In genomic region chr16:66662445-66663194, GRCh38 we compare ENCODE assay signal across 8 cellular contexts. TPM values are rescaled to one million over a fixed set of nuclear protein-coding genes. Genes with fewer than 3 reads are reported as not detected.
A peak's percentile ranks its signal among the peaks of the same experiment; 100 is the strongest.
DNase-seq lines count a peak whose midpoint lies in the region; ATAC-seq and TF ChIP-seq lines count a peak whose summit lies in the region.

No MANE protein-coding gene starts in this region.

- H3K36me3 Mint-ChIP-seq in CD8-positive, alpha-beta T cell, result no peaks in the 10 kb centered on the region

- H3K4me1 ChIP-seq in CD8-positive, alpha-beta T cell (ENCODE audit: insufficient read depth, low read length), result no peaks in the 10 kb centered on the region

- H3K9me3 Mint-ChIP-seq in CD8-positive, alpha-beta T cell, result no peaks in the 10 kb centered on the region

- POLR2A ChIA-PET in RWPE1 (lab: Yijun Ruan, JAX; ENCODE audit: low non-redundant PET), result no interaction called here
- POLR2A ChIA-PET in CD8-positive, alpha-beta T cell (lab: Charles Lee), result no interaction called here

- H3K27ac ChIP-seq in RWPE1, result no peak overlapping the region
- H3K27ac ChIP-seq in CD8-positive, alpha-beta T cell (ENCODE audit: low read depth, low read length), result no peak overlapping the region

- no peak overlapping the region for H3K4me3 Mint-ChIP-seq in CD8-positive, alpha-beta T cell

- H3K9me3 ChIP-seq in CD8-positive, alpha-beta T cell (ENCODE audit: low read length), result no peaks in the 10 kb centered on the region

- CTCF ChIA-PET in RWPE1 (lab: Yijun Ruan, JAX), result interaction anchor here (0.5 to 4.0 kb wide), 7 partner anchors 11 to 154 kb away, joined by 3 to 26 read pairs (median 4); partner anchors contain the start of genes CMTM4 and DYNC1LI2
- CTCF ChIA-PET in CD8-positive, alpha-beta T cell (lab: Charles Lee), result interaction anchor here (1.1 to 3.9 kb wide), 4 partner anchors 12 to 205 kb away, joined by 3 to 35 read pairs (median 4); no protein-coding TSS in a partner anchor

- ATAC-seq in GM19395 (IDR thresholded peaks at IDR 0.05; ENCODE audit: unreplicated experiment) (no peak), GM21576 (IDR thresholded peaks at IDR 0.05; ENCODE audit: unreplicated experiment) (no peak)
- no peak for ATAC-seq in CD8-positive, alpha-beta T cell

- H3K27ac Mint-ChIP-seq in CD8-positive, alpha-beta T cell, result no peak overlapping the region

- no peaks in the 10 kb centered on the region for H3K36me3 ChIP-seq in CD8-positive, alpha-beta T cell (ENCODE audit: insufficient read depth, low read length)

- no peaks in the 10 kb centered on the region for H3K27me3 ChIP-seq in CD8-positive, alpha-beta T cell (ENCODE audit: insufficient read depth, low read length)

- H3K4me1 Mint-ChIP-seq in CD8-positive, alpha-beta T cell (ENCODE audit: low read depth), result peaks cover 2% of the 10 kb centered on the region

- DNase-seq in GM20000 (ENCODE audit: low spot score) (peak; percentile 22), RWPE1 (ENCODE audit: low spot score) (peak; percentile 53), fibroblast of peridontal ligament (ENCODE audit: extremely low read depth) (peak; percentile 63), pulmonary artery endothelial cell (ENCODE audit: low read depth, low spot score) (peak; percentile 3)
- no peak for DNase-seq in CD8-positive, alpha-beta T cell
- no peak for DNase-seq in stimulated activated naive CD4-positive, alpha-beta T cell (lab: John Stamatoyannopoulos, UW)

- intact Hi-C loops in CD8-positive, alpha-beta T cell (cut with DNase I, micrococcal nuclease), result no loop called here

- TF ChIP-seq CTCF in GM20000 (IDR thresholded peaks at IDR 0.05; ENCODE audit: extremely low read depth, missing control alignments) (peak; percentile 21), RWPE1 (conservative IDR thresholded peaks at IDR 0.05; ENCODE audit: low read depth) (peak; percentile 64)
- no peak for TF ChIP-seq CTCF in CD8-positive, alpha-beta T cell (IDR thresholded peaks at IDR 0.05)

- peaks cover 8% of the 10 kb centered on the region for H3K27me3 Mint-ChIP-seq in CD8-positive, alpha-beta T cell (ENCODE audit: low read depth)

- no peak overlapping the region for H3K4me3 ChIP-seq in CD8-positive, alpha-beta T cell (ENCODE audit: low read depth, low read length)

RNA-seq across cellular contexts. Expression of gene CMTM4, which starts 33.9 kb away (rescaled TPM):
- total RNA-seq in pulmonary artery endothelial cell, result 8.5 and 12.3 TPM in 2 replicates
- total RNA-seq in CD8-positive, alpha-beta T cell, result under 1 TPM; 0.84 to 0.89 TPM

RNA-seq across cellular contexts. Expression of gene CMTM3, which starts 58.1 kb away (rescaled TPM):
- total RNA-seq in pulmonary artery endothelial cell, result 23.5 and 23.7 TPM in 2 replicates
- 10 to 100 TPM; 40.0 to 40.6 TPM for total RNA-seq in CD8-positive, alpha-beta T cell

Comparison
In these comparisons a context has a peak if more than half of its experiments do, and no peak if none do; other contexts are left out.
1. DNase-seq: peak in GM20000 (single experiment), RWPE1 (single experiment), fibroblast of peridontal ligament (single experiment) and pulmonary artery endothelial cell (single experiment); none in CD8-positive, alpha-beta T cell (0 of 7) and stimulated activated naive CD4-positive, alpha-beta T cell (0 of 6).